ENCODE assay signal across 13 cellular contexts in the genomic region with DNA sequence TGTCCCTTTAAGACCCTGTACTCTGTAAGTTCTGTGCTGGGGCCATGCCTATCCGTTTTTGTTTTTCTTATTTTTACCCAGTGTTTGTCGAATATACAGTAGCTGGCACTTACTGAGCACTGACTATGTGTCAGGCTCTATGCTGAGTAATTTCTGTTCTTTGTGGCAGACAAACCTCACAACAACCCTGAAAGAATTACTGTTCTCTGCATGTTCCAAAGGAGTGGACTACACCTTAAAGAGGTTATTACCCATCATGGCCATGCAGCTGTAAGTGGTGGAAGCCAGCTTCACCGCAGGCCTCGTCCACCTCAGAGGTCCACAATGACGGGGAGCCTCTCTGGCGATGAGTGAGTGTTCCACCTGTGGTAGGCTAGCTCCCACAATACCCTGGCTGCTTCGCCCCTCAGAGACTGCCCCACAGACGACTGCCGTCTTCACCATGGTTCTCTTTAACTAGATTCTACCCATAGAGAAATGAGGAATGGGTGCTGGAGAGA. TPM values are rescaled to one million over a fixed set of nuclear protein-coding genes. Genes with fewer than 3 reads are reported as not detected.
A peak's percentile ranks its signal among the peaks of the same experiment; 100 is the strongest.
DNase-seq lines count a peak whose midpoint lies in the region; ATAC-seq, FAIRE-seq and TF ChIP-seq lines count a peak whose summit lies in the region.
"Had no signal": no experiment of that assay in that cellular context is flagged by ENCODE, and none has a peak within 500 bp of the region (broad histone marks: within the 10 kb centered on the region; RNA-seq: fewer than 3 reads in every experiment).

No MANE protein-coding gene starts in this region.

- H3K9ac ChIP-seq in OCI-LY1 (ENCODE audit: low read length) = peak overlapping the region; percentile 74

- peak; percentile 41 for ATAC-seq in GM18870 (IDR thresholded peaks at IDR 0.05; ENCODE audit: unreplicated experiment)
- peak; percentile 55 for ATAC-seq in HG02623 (IDR thresholded peaks at IDR 0.05; ENCODE audit: unreplicated experiment)
- ATAC-seq in body of pancreas = no peak
- ATAC-seq in GM19467 (IDR thresholded peaks at IDR 0.05; ENCODE audit: unreplicated experiment) = no peak
- ATAC-seq: left cardiac atrium, natural killer cell had no signal

- H2AFZ ChIP-seq in OCI-LY1 (ENCODE audit: low read length) (no peak overlapping the region), hepatocyte (no peak overlapping the region)

- WGBS in body of pancreas, 2 donors = 72 to 80% methylated on average over 8 to 9 of the region's 9 CpGs
- 95% methylated on average over 9 of the region's 9 CpGs for WGBS in hepatocyte (ENCODE audit: low lambda C conversion rate, missing lambda C conversion rate)

- H3K9me2 ChIP-seq in OCI-LY1 (ENCODE audit: low read depth, low read length) = no peaks in the 10 kb centered on the region
- no peaks in the 10 kb centered on the region for H3K9me2 ChIP-seq in hepatocyte (replicated peaks; ENCODE audit: insufficient read depth)

- H3K27ac ChIP-seq in OCI-LY1 (ENCODE audit: low read depth, low read length, poor library complexity, severe bottlenecking) (peak overlapping the region; percentile 95), body of pancreas (no peak overlapping the region), hepatocyte (no peak overlapping the region)

- H3K4me3 ChIP-seq in OCI-LY1 (ENCODE audit: low read depth, low read length, poor library complexity, severe bottlenecking) (peak overlapping the region; percentile 71), body of pancreas (no peak overlapping the region), hepatocyte (no peak overlapping the region)

- TF ChIP-seq POLR2A in GM12892 (IDR thresholded peaks at IDR 0.05; ENCODE audit: low read depth, low read length) (no peak), body of pancreas (IDR thresholded peaks at IDR 0.05) (no peak)

- peaks cover 15% of the 10 kb centered on the region for H3K79me2 ChIP-seq in OCI-LY1 (ENCODE audit: insufficient read depth, low read length)
- H3K79me2 ChIP-seq in hepatocyte = no peaks in the 10 kb centered on the region

- peak; percentile 79 for FAIRE-seq in GM12892 (lab: Jason Lieb, UNC)

- peaks cover 6% of the 10 kb centered on the region; the same call in 1 of the 2 replicates for H3F3A ChIP-seq in OCI-LY1 (ENCODE audit: insufficient read depth, low read length)

- peak overlapping the region; percentile 84 for H3K4me2 ChIP-seq in OCI-LY1 (ENCODE audit: low read length)
- H3K4me2 ChIP-seq in hepatocyte = no peak overlapping the region

- intact Hi-C loops in body of pancreas (cut with DNase I) = no loop called here

- peaks cover 28% of the 10 kb centered on the region for H3K36me3 ChIP-seq in OCI-LY1 (ENCODE audit: insufficient read depth, low read length)
- no peaks in the 10 kb centered on the region for H3K36me3 ChIP-seq in body of pancreas (replicated peaks in 1 of 2; ENCODE audit: insufficient read depth in 1 of 2, low read depth in 2 of 2)
- no peaks in the 10 kb centered on the region for H3K36me3 ChIP-seq in hepatocyte (replicated peaks; ENCODE audit: insufficient read depth, low read depth)

- H3K9me3 ChIP-seq in OCI-LY1 (ENCODE audit: low read length) (no peaks in the 10 kb centered on the region), body of pancreas (no peaks in the 10 kb centered on the region), hepatocyte (ENCODE audit: low read depth) (no peaks in the 10 kb centered on the region)

- peaks cover 93% of the 10 kb centered on the region for H3K4me1 ChIP-seq in OCI-LY1 (ENCODE audit: insufficient read depth, low read length, severe bottlenecking)
- H3K4me1 ChIP-seq in body of pancreas = no peaks in the 10 kb centered on the region
- no peaks in the 10 kb centered on the region for H3K4me1 ChIP-seq in hepatocyte (ENCODE audit: insufficient read depth)

- DNase-seq in GM12892 (ENCODE audit: insufficient read length) (no peak), body of pancreas (no peak), hepatocyte (ENCODE audit: low spot score) (no peak), SIG-M5 (lab: John Stamatoyannopoulos, UW) (no peak)
- DNase-seq: head of caudate nucleus, left cardiac atrium, natural killer cell, NCI-H446 treated with DMSO at 0.1 percent for 48 hours, retina had no signal

- H3K27me3 ChIP-seq in OCI-LY1 (ENCODE audit: insufficient read depth, low read length) = no peaks in the 10 kb centered on the region
- H3K27me3 ChIP-seq in body of pancreas = no peaks in the 10 kb centered on the region
- no peaks in the 10 kb centered on the region for H3K27me3 ChIP-seq in hepatocyte

- TF ChIP-seq CTCF in OCI-LY1 (IDR thresholded peaks at IDR 0.05; ENCODE audit: low read length) (no peak), body of pancreas (IDR thresholded peaks at IDR 0.05) (no peak), hepatocyte (IDR thresholded peaks at IDR 0.05; ENCODE audit: poor library complexity) (no peak)

- H4K20me1 ChIP-seq in OCI-LY1 (ENCODE audit: insufficient read depth, low read length) (no peaks in the 10 kb centered on the region), hepatocyte (ENCODE audit: insufficient read depth, poor library complexity, severe bottlenecking) (no peaks in the 10 kb centered on the region)

RNA-seq across cellular contexts. Expression of a gene that starts 30.1 kb away (rescaled TPM):
- 1.0 TPM for polyA plus RNA-seq in GM12892 (2012; ENCODE audit: missing spikeins)
- 10 to 100 TPM; 14.5 to 39.4 TPM for total RNA-seq in body of pancreas
- total RNA-seq in hepatocyte = 3.1 and 4.0 TPM in 2 replicates
- polyA plus RNA-seq in hepatocyte = 3.7 and 6.5 TPM in 2 replicates

RNA-seq across cellular contexts. Expression of a gene that starts 46.6 kb away (rescaled TPM):
- 55.8 TPM for polyA plus RNA-seq in GM12892 (2012; ENCODE audit: missing spikeins)
- 10 to 100 TPM; 18.4 to 22.1 TPM for total RNA-seq in body of pancreas
- 35.4 and 40.8 TPM in 2 replicates for total RNA-seq in hepatocyte
- polyA plus RNA-seq in hepatocyte = 53.5 and 64.1 TPM in 2 replicates

Comparison
In these comparisons a context has a peak if more than half of its experiments do, and no peak if none do; other contexts are left out.
1. ATAC-seq: peak in GM18870 (single experiment) and HG02623 (single experiment); none in body of pancreas (single experiment) and GM19467 (single experiment).